Comparison of ENCODE assay signal across 2 cellular contexts in the genomic region with DNA sequence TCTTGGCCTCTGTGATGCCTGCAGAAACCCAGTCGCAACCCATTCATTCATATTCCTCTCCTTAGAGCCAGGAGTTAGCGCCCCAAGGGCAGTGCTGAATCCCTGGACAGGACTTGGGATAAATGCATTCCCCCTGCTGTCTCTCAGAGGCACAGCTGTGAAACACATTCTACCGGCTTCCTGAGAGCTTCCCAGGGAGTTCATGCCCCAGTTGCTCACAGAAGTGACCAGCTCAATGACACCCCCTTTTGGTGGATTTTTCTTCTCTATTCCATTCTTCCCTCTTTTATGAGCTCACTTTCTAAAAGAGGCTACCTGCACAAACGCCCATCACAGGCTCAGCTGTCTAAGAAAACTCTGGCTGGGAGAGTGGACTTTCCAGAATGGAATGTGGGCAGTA. TPM values are rescaled to one million over a fixed set of nuclear protein-coding genes. Genes with fewer than 3 reads are reported as not detected.
"Had no signal": no experiment of that assay in that cellular context is flagged by ENCODE, and none has a peak within 500 bp of the region (broad histone marks: within the 10 kb centered on the region; RNA-seq: fewer than 3 reads in every experiment).

No MANE protein-coding gene starts in this region.

RNA-seq across cellular contexts. Expression of gene CNTNAP3, which starts 8.0 kb away (rescaled TPM):
- total RNA-seq: HT-29 had no signal
- polyA plus RNA-seq: IgD-negative memory B cell had no signal
